ENCODE assay signal across 13 cellular contexts in genomic region chr11:44633641-44634040, GRCh38.
DNase-seq lines count a peak whose midpoint lies in the region; ATAC-seq, FAIRE-seq and TF ChIP-seq lines count a peak whose summit lies in the region.
"Had no signal": no experiment of that assay in that cellular context is flagged by ENCODE, and none has a peak within 500 bp of the region (broad histone marks: within the 10 kb centered on the region; RNA-seq: fewer than 3 reads in every experiment).

No MANE protein-coding gene starts in this region.

- H3K27ac Mint-ChIP-seq in neural progenitor cell, result no peak overlapping the region
- H3K27ac Mint-ChIP-seq: B cell; dendritic cell treated with granulocyte-macrophage colony-stimulating factor and Interleukin-4, amounts not matched to agents 40 ng/mL and 50 ng/mL, for 4 days had no signal

- CTCF ChIA-PET in GM12878 (lab: Yijun Ruan, JAX), result interaction anchor here (0.7 to 9.0 kb wide), 5 partner anchors 12 to 278 kb away, joined by 3 to 93 read pairs (median 6); no protein-coding TSS in a partner anchor

- no peak overlapping the region for H3K4me3 ChIP-seq in GM12878
- no peak overlapping the region for H3K4me3 ChIP-seq in neural progenitor cell

- SMC1A ChIA-PET in GM12878 (lab: Charles Lee; ENCODE audit: uncharacterized antibody, unreplicated experiment), result interaction anchor here (1.5 to 3.0 kb wide), 4 partner anchors 11 to 277 kb away, joined by 3 to 19 read pairs (median 8); no protein-coding TSS in a partner anchor

- peaks cover 6% of the 10 kb centered on the region for H3K27me3 Mint-ChIP-seq in neural progenitor cell (ENCODE audit: insufficient read depth, low read depth)

- H2AFZ ChIP-seq in GM12878 (ENCODE audit: control insufficient read depth, low read depth, low read length) (no peak overlapping the region), neural progenitor cell (replicated peaks) (no peak overlapping the region)

- FAIRE-seq in GM12878 (lab: Jason Lieb, UNC), result no peak

- H3K4me2 ChIP-seq in GM12878 (ENCODE audit: control insufficient read depth, insufficient read depth), result no peak overlapping the region
- H3K4me2 ChIP-seq in neural progenitor cell, result no peak overlapping the region

- peak; percentile 22 to 30 (median 23); a peak in 4 of 6 replicates for TF ChIP-seq CTCF in GM12878 (IDR thresholded peaks at IDR 0.05 in 2 of 3, conservative IDR thresholded peaks at IDR 0.05 in 1 of 3; ENCODE audit: control insufficient read depth in 2 of 3, extremely low read depth in 1 of 3, insufficient read depth in 1 of 3, low read depth in 3 of 3, low read length in 3 of 3)
- TF ChIP-seq CTCF in neural progenitor cell (IDR thresholded peaks at IDR 0.05), result peak; percentile 25

- H4K20me1 ChIP-seq in GM12878 (ENCODE audit: control insufficient read depth, insufficient read depth) (no peaks in the 10 kb centered on the region), neural progenitor cell (ENCODE audit: low read depth) (no peaks in the 10 kb centered on the region)

- H3K27me3 ChIP-seq in GM12878 (replicated peaks in 1 of 2; ENCODE audit: control insufficient read depth in 2 of 2, insufficient read depth in 2 of 2, low read length in 1 of 2) (no peaks in the 10 kb centered on the region), neural progenitor cell (no peaks in the 10 kb centered on the region)
- H3K27me3 ChIP-seq: SJCRH30, vagina had no signal

- H3K79me2 ChIP-seq in GM12878 (ENCODE audit: control insufficient read depth, insufficient read depth, low read length) (no peaks in the 10 kb centered on the region), neural progenitor cell (ENCODE audit: low read depth) (no peaks in the 10 kb centered on the region)

- WGBS in GM12878 (ENCODE audit: insufficient coverage, insufficient replicate concordance, low lambda C conversion rate, missing lambda C conversion rate), result 22% methylated on average over 6 of the region's 6 CpGs

- intact Hi-C loops in GM12878 (cut with micrococcal nuclease; ENCODE audit: unreplicated experiment), result loop anchor here (5.0 kb wide), 1 partner anchor 94 kb away; the partner anchor contains the start of gene TSPAN18

- no peak overlapping the region for H3K4me3 Mint-ChIP-seq in neural progenitor cell
- H3K4me3 Mint-ChIP-seq: B cell; dendritic cell treated with granulocyte-macrophage colony-stimulating factor and Interleukin-4, amounts not matched to agents 40 ng/mL and 50 ng/mL, for 4 days had no signal

- POLR2A ChIA-PET in GM12878 (lab: Charles Lee), result no interaction called here

- peaks cover 4% of the 10 kb centered on the region for H3K4me1 ChIP-seq in GM12878 (ENCODE audit: control insufficient read depth, insufficient read depth, low read length)
- H3K4me1 ChIP-seq in neural progenitor cell, result peaks cover 8% of the 10 kb centered on the region

- no peaks in the 10 kb centered on the region for H3K36me3 ChIP-seq in GM12878 (ENCODE audit: control insufficient read depth in 2 of 2, insufficient read depth in 2 of 2, low read length in 1 of 2)
- no peaks in the 10 kb centered on the region for H3K36me3 ChIP-seq in neural progenitor cell
- H3K36me3 ChIP-seq: SJCRH30, vagina had no signal

- H3K9me3 ChIP-seq in GM12878 (replicated peaks; ENCODE audit: control insufficient read depth, insufficient read depth, low read length) (no peaks in the 10 kb centered on the region), neural progenitor cell (ENCODE audit: low read depth) (no peaks in the 10 kb centered on the region)
- H3K9me3 ChIP-seq: SJCRH30, vagina had no signal

- H3K4me1 Mint-ChIP-seq in neural progenitor cell, result peaks cover 27% of the 10 kb centered on the region

- no peak for ATAC-seq in GM12878
- no peak for ATAC-seq in HG02759 (IDR thresholded peaks at IDR 0.05; ENCODE audit: unreplicated experiment)
- ATAC-seq in HG03439 (IDR thresholded peaks at IDR 0.05; ENCODE audit: unreplicated experiment), result no peak

- DNase-seq in NCI-H1105 treated with DMSO at 0.1 percent for 48 hours (lab: John Stamatoyannopoulos, UW) (peak; percentile 24), NCI-H1105 (lab: John Stamatoyannopoulos, UW) (no peak), H4 (ENCODE audit: low spot score) (peak; percentile 24), GM12878 (ENCODE audit: low read depth, low spot score) (no peak), neural progenitor cell (ENCODE audit: low spot score) (no peak), putamen (ENCODE audit: low spot score) (no peak)
- DNase-seq: NCI-H187, SJCRH30 had no signal

- no peaks in the 10 kb centered on the region for H3K9me3 Mint-ChIP-seq in neural progenitor cell
- H3K9me3 Mint-ChIP-seq: dendritic cell treated with granulocyte-macrophage colony-stimulating factor and Interleukin-4, amounts not matched to agents 40 ng/mL and 50 ng/mL, for 4 days had no signal

- H3K9ac ChIP-seq in GM12878 (ENCODE audit: control insufficient read depth, insufficient read depth, low read length) (no peak overlapping the region), neural progenitor cell (no peak overlapping the region)

- no peaks in the 10 kb centered on the region for H3F3A ChIP-seq in neural progenitor cell (ENCODE audit: low read depth)

- RAD21 ChIA-PET in GM12878 (lab: Charles Lee; ENCODE audit: unreplicated experiment), result interaction anchor here (0.8 to 3.3 kb wide), 4 partner anchors 17 to 278 kb away, joined by 3 to 17 read pairs (median 7); no protein-coding TSS in a partner anchor

- no peaks in the 10 kb centered on the region for H3K36me3 Mint-ChIP-seq in neural progenitor cell

- no TSS peak for BruUV-seq in GM12878 (replicated peaks; lab: Mats Ljungman, UMichigan)

- in situ Hi-C loops in GM12878 (cut with MboI), result loop anchor here (5.0 kb wide), 1 partner anchor 259 kb away; no protein-coding TSS in a partner anchor

- peak; percentile 28; the same call in 1 of the 2 replicates for TF ChIP-seq RAD21 in GM12878 (IDR thresholded peaks at IDR 0.05; ENCODE audit: insufficient read depth, low read depth, low read length)

- no peak for TF ChIP-seq EP300 in GM12878 (IDR thresholded peaks at IDR 0.05; ENCODE audit: borderline replicate concordance in 1 of 2, control insufficient read depth in 1 of 2, low read depth in 2 of 2, low read length in 2 of 2)

- no peak overlapping the region for H3K27ac ChIP-seq in GM12878 (ENCODE audit: control insufficient read depth, insufficient read depth)
- H3K27ac ChIP-seq in neural progenitor cell, result no peak overlapping the region
- H3K27ac ChIP-seq: SJCRH30, vagina had no signal

- no peak for TF ChIP-seq POLR2A in GM12878 (IDR thresholded peaks at IDR 0.05; ENCODE audit: low read depth, low read length)

TF ChIP-seq in GM12878, 131 proteins besides CTCF, POLR2A, EP300 and RAD21:
- TF ChIP-seq PKNOX1 (IDR thresholded peaks at IDR 0.05) (no peak), HCFC1 (IDR thresholded peaks at IDR 0.05; ENCODE audit: low read length) (no peak), FOXM1 (IDR thresholded peaks at IDR 0.05; ENCODE audit: low read depth, low read length) (no peak), ZNF217 (IDR thresholded peaks at IDR 0.05) (no peak), NR2C2 (IDR thresholded peaks at IDR 0.05; ENCODE audit: borderline replicate concordance, control insufficient read depth, insufficient read length, low read depth) (no peak), SMARCA5 (IDR thresholded peaks at IDR 0.05) (no peak), BCL3 (IDR thresholded peaks at IDR 0.05; ENCODE audit: borderline replicate concordance, insufficient read depth, low read depth, low read length, poor library complexity, severe bottlenecking) (no peak), CHD2 (IDR thresholded peaks at IDR 0.05; ENCODE audit: borderline replicate concordance, low read depth, low read length) (no peak), MEF2A (IDR thresholded peaks at IDR 0.05; ENCODE audit: insufficient read depth, low read depth, low read length) (no peak), MXI1 (IDR thresholded peaks at IDR 0.05; ENCODE audit: low read depth, low read length) (no peak), TCF3 (IDR thresholded peaks at IDR 0.05; ENCODE audit: borderline replicate concordance, insufficient read depth, low read depth, low read length) (no peak), KLF5 (IDR thresholded peaks at IDR 0.05; ENCODE audit: partially characterized antibody) (no peak), IKZF1 (conservative IDR thresholded peaks at IDR 0.05) (no peak)

Comparison
In these comparisons a context has a peak if more than half of its experiments do, and no peak if none do; other contexts are left out.
1. DNase-seq: peak in NCI-H1105 treated with DMSO at 0.1 percent for 48 hours (single experiment) and H4 (single experiment); none in NCI-H1105 (single experiment), GM12878 (single experiment), neural progenitor cell (single experiment) and putamen (single experiment).